1 cellular context compared by ENCODE assay signal in genomic region chr16:71845639-71846431, GRCh38.
A peak's percentile ranks its signal among the peaks of the same experiment; 100 is the strongest.
TF ChIP-seq lines count a peak whose summit lies in the region.

ATXN1L (plus strand) TSS chr16:71845976; CDS start chr16:71849741, 3,765 bp downstream.

TF ChIP-seq in K562, 482 proteins besides CTCF, POLR2A, EP300 and RAD21 (continued from another document):
- TF ChIP-seq ZHX1 (conservative IDR thresholded peaks at IDR 0.05; ENCODE audit: low read length), result 0 out of 2 replicates have a peak, but pooled peaks have one; percentile 49
- TF ChIP-seq TARDBP (IDR thresholded peaks at IDR 0.05), result peak; percentile 44; the same call in 1 of the 2 replicates
- no peak for TF ChIP-seq KDM2B (CRISPR knock-in tag; IDR thresholded peaks at IDR 0.05)
- TF ChIP-seq YY1 (IDR thresholded peaks at IDR 0.05; ENCODE audit: borderline replicate concordance in 1 of 3, control insufficient read depth in 1 of 3, extremely low read depth in 1 of 3, insufficient read depth in 3 of 3, insufficient read length in 1 of 3, insufficient replicate concordance in 2 of 3, low read depth in 1 of 3, low read length in 2 of 3), result peak; percentile 14 to 91 (median 83)
- no peak for TF ChIP-seq BCLAF1 (IDR thresholded peaks at IDR 0.05; ENCODE audit: borderline replicate concordance in 1 of 2, control insufficient read depth in 1 of 2, low read depth in 2 of 2, low read length in 1 of 2)
- peak; percentile 78 for TF ChIP-seq USF2 (CRISPR knock-in tag; IDR thresholded peaks at IDR 0.05)
- no peak for TF ChIP-seq ZNF124 (CRISPR knock-in tag; IDR thresholded peaks at IDR 0.05)
- TF ChIP-seq RB1 (IDR thresholded peaks at IDR 0.05; ENCODE audit: low read depth), result peak; percentile 75; the same call in 1 of the 2 replicates
- TF ChIP-seq FOXP1 (CRISPR knock-in tag; IDR thresholded peaks at IDR 0.05), result peak; percentile 72; the same call in 1 of the 2 replicates
- no peak for TF ChIP-seq FOXK1 (CRISPR knock-in tag; IDR thresholded peaks at IDR 0.05; ENCODE audit: borderline replicate concordance)
- TF ChIP-seq ESRRB (CRISPR knock-in tag; IDR thresholded peaks at IDR 0.05; ENCODE audit: borderline replicate concordance), result no peak
- TF ChIP-seq SRSF7 (optimal IDR thresholded peaks at IDR 0.05; ENCODE audit: low read depth, low read length), result no peak
- TF ChIP-seq ILF3 (IDR thresholded peaks at IDR 0.05; ENCODE audit: borderline replicate concordance), result no peak
- peak; percentile 50; the same call in 1 of the 2 replicates for TF ChIP-seq ZKSCAN1 (IDR thresholded peaks at IDR 0.05; ENCODE audit: low read depth, low read length)
- no peak for TF ChIP-seq SMAD1 (IDR thresholded peaks at IDR 0.05; ENCODE audit: low read depth, low read length, partially characterized antibody)
- no peak for TF ChIP-seq ZNF217 (CRISPR knock-in tag; IDR thresholded peaks at IDR 0.05)
- peak; percentile 90 for TF ChIP-seq SIN3B (IDR thresholded peaks at IDR 0.05; ENCODE audit: low read depth)
- no peak for TF ChIP-seq ZNF512 (tag; IDR thresholded peaks at IDR 0.05)
- 0 out of 2 replicates have a peak, but pooled peaks have one; percentile 49 for TF ChIP-seq MITF (IDR thresholded peaks at IDR 0.05)
- no peak for TF ChIP-seq GTF2B (IDR thresholded peaks at IDR 0.05; ENCODE audit: extremely low read depth, insufficient read length)
- peak; percentile 59 for TF ChIP-seq NR2C1 (IDR thresholded peaks at IDR 0.05)
- TF ChIP-seq NR2C1 (tag; IDR thresholded peaks at IDR 0.05), result peak; percentile 53; the same call in 1 of the 2 replicates
- peak; percentile 69; the same call in 1 of the 2 replicates for TF ChIP-seq STAT6 (CRISPR knock-in tag; IDR thresholded peaks at IDR 0.05)
- TF ChIP-seq CEBPZ (IDR thresholded peaks at IDR 0.05; ENCODE audit: borderline replicate concordance, low read depth, low read length), result no peak
- TF ChIP-seq CREB3L1 (IDR thresholded peaks at IDR 0.05; ENCODE audit: borderline replicate concordance, low read depth), result 0 out of 2 replicates have a peak, but pooled peaks have one; percentile 26
- TF ChIP-seq TRIM24 (IDR thresholded peaks at IDR 0.05), result peak in 1 of 2 experiments; percentile 52; a peak in 1 of 4 replicates
- 0 out of 2 replicates have a peak, but pooled peaks have one; percentile 26 for TF ChIP-seq TCF3 (CRISPR knock-in tag; IDR thresholded peaks at IDR 0.05)
- no peak for TF ChIP-seq TAF9B (IDR thresholded peaks at IDR 0.05; ENCODE audit: partially characterized antibody)
- TF ChIP-seq TBP (optimal IDR thresholded peaks at IDR 0.05; ENCODE audit: low read depth, low read length), result peak; percentile 79
- TF ChIP-seq E2F1 (CRISPR knock-in tag; IDR thresholded peaks at IDR 0.05), result 0 out of 2 replicates have a peak, but pooled peaks have one; percentile 47
- TF ChIP-seq RHOXF2B (CRISPR knock-in tag; conservative IDR thresholded peaks at IDR 0.05), result 0 out of 2 replicates have a peak, but pooled peaks have one; percentile 48
- no peak for TF ChIP-seq MEF2D (tag; conservative IDR thresholded peaks at IDR 0.05; ENCODE audit: low read depth)
- no peak for TF ChIP-seq ZNF212 (CRISPR knock-in tag; IDR thresholded peaks at IDR 0.05)
- 0 out of 2 replicates have a peak, but pooled peaks have one; percentile 31 for TF ChIP-seq ZNF143 (CRISPR knock-in tag; IDR thresholded peaks at IDR 0.05)
